Comparison of ENCODE assay signal across 13 cellular contexts in the genomic region with DNA sequence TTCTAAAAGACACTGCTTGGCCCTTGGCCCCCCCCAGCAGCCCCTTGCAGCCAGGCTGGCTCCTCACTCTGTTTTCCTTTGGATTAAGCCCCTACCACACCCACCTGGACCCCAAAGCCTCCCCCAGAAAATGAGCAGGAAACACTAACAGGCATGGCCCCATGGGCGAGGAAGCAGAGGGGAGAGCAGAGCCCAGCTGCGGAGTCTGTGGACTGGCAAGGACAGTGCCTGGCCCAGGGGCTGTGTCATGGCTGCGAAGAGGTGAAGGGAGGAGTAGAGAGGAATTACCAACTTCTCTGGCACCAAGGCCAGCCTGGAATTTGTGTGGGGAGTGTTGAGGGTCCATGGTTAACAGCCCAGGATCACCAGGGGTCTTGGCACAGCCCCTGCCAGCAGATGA.
"Had no signal": no experiment of that assay in that cellular context is flagged by ENCODE, and none has a peak within 500 bp of the region (broad histone marks: within the 10 kb centered on the region; RNA-seq: fewer than 3 reads in every experiment).

No MANE protein-coding gene starts in this region.

- H3K9me3 ChIP-seq: heart right ventricle, thyroid gland had no signal

- H3K4me3 Mint-ChIP-seq: mesothelial cell of epicardium, natural killer cell, neural progenitor cell, type B pancreatic cell had no signal

- H3K9me3 Mint-ChIP-seq: mesothelial cell of epicardium, natural killer cell, neural progenitor cell, type B pancreatic cell had no signal

- H2AFZ ChIP-seq: neural progenitor cell had no signal

- ATAC-seq: esophagus mucosa, natural killer cell had no signal

- H3K36me3 ChIP-seq: neural progenitor cell, thyroid gland had no signal

- H3K36me3 Mint-ChIP-seq: natural killer cell, type B pancreatic cell had no signal

- H3K4me1 ChIP-seq: neural progenitor cell, thyroid gland had no signal

- H3K27ac ChIP-seq: heart right ventricle, neural progenitor cell, thyroid gland had no signal

- H3K4me1 Mint-ChIP-seq: neural progenitor cell had no signal

- H3K27me3 Mint-ChIP-seq: type B pancreatic cell had no signal

- H3K27me3 ChIP-seq: heart right ventricle, neural progenitor cell, thyroid gland had no signal

- H3K9ac ChIP-seq: neural progenitor cell had no signal

- H3K4me2 ChIP-seq: neural progenitor cell had no signal

- DNase-seq: effector memory CD4-positive, alpha-beta T cell; heart right ventricle; kidney glomerular epithelial cell; natural killer cell; small intestine; stimulated activated CD4-positive, alpha-beta T cell treated with anti-CD3 and anti-CD28 coated beads, Interleukin-12 subunit alpha, Interleukin-12 subunit beta, amount 100 ng/mL, for 4 hours; stimulated activated CD4-positive, alpha-beta T cell treated with anti-CD3 and anti-CD28 coated beads, Interleukin-2, amount 100 ng/mL, for 48 hours; stimulated activated naive CD4-positive, alpha-beta T cell treated with Interleukin-2 at 50 U/mL for 16 hours; thyroid gland had no signal

- H3K27ac Mint-ChIP-seq: mesothelial cell of epicardium, natural killer cell, neural progenitor cell, type B pancreatic cell had no signal

- H3K4me3 ChIP-seq: heart right ventricle, neural progenitor cell, thyroid gland had no signal
